In the genomic region with DNA sequence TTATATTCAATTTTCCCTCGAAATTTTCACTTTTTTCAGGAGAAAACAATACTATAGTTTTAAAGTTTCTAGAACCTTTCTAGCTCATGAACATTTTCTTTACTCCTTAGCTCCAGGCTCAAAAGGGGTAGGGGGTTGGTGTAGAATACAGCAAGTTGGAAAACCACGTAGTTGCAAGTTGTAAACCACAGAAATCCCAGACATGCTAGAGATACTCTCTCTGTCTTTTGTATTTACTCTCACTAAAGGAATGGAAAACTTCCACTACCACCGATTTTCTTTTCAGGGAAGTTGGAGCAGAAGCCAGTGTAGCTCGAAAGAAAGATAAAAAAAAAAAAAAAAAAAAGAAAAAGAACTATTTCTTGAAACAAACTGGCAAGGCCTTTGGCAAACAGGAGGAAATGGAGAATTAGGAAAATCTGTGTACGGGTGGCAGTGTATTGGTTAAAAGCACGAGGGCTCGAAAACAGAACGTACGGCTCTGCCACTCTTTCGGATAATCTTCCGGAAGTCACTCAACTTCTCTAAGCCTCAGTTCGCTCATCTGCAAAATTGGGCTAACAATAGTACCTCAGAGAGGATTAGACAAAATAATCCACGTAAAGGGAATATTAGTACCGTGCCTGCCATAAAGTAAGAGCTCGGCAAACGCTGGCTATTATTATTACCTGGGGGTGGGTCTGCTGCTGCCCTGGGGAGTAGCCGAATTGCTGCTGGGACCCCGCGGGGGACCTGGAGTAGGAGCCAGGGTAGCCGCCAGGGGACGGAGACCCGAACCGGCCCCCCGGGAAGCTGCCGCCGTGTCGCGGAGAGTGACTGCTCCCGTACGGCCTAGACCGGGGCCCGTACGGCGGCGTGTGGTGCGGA, we compare ENCODE assay signal across 8 cellular contexts. TPM values are rescaled to one million over a fixed set of nuclear protein-coding genes. Genes with fewer than 3 reads are reported as not detected.
DNase-seq lines count a peak whose midpoint lies in the region; ATAC-seq, FAIRE-seq and TF ChIP-seq lines count a peak whose summit lies in the region.

No MANE protein-coding gene starts in this region.

- H3K4me1 Mint-ChIP-seq in GM23338 = peaks cover 4% of the 10 kb centered on the region; the same call in 2 of the 3 replicates

- DNase-seq in NCI-H2196 treated with DMSO at 0.1 percent for 48 hours (lab: John Stamatoyannopoulos, UW; ENCODE audit: unreplicated experiment) (peak; percentile 49), NCI-H2196 (lab: John Stamatoyannopoulos, UW; ENCODE audit: unreplicated experiment) (no peak), GM23338 (ENCODE audit: low spot score) (peak; percentile 65), NB4 (ENCODE audit: low read depth) (peak; percentile 59), brain microvascular endothelial cell (peak; percentile 6)
- DNase-seq in stimulated activated CD4-positive, alpha-beta T cell treated with anti-CD3 and anti-CD28 coated beads, Interleukin-4, amount 100 ng/mL, for 4 hours = no peak

- H3K4me1 ChIP-seq in GM23338 (ENCODE audit: insufficient read depth) = peaks cover 6% of the 10 kb centered on the region; the same call in 1 of the 2 replicates
- H3K4me1 ChIP-seq in subcutaneous abdominal adipose tissue (ENCODE audit: control insufficient read depth in 5 of 5, insufficient read depth in 5 of 5, low read length in 5 of 5) = peaks cover 0 to 37% (median 26%) of the 10 kb centered on the region in 5 donors

- H3K79me2 ChIP-seq in GM23338 (replicated peaks; ENCODE audit: insufficient read depth) = peaks cover 53% of the 10 kb centered on the region

- H3K9me2 ChIP-seq in GM23338 (ENCODE audit: insufficient read depth) = no peaks in the 10 kb centered on the region

- FAIRE-seq in islet of Langerhans (lab: Jason Lieb, UNC) = peak; percentile 47

- H2AFZ ChIP-seq in GM23338 = peak overlapping the region; percentile 100

- no peaks in the 10 kb centered on the region for H3K9me3 ChIP-seq in subcutaneous abdominal adipose tissue (ENCODE audit: control insufficient read depth in 5 of 5, low read length in 5 of 5)

- H3K36me3 ChIP-seq in GM23338 (ENCODE audit: insufficient read depth) (no peaks in the 10 kb centered on the region), brain microvascular endothelial cell (replicated peaks) (no peaks in the 10 kb centered on the region), subcutaneous abdominal adipose tissue (ENCODE audit: control insufficient read depth in 5 of 5, insufficient read depth in 5 of 5, low read length in 5 of 5) (no peaks in the 10 kb centered on the region)

- peaks cover 13% of the 10 kb centered on the region for H3K27me3 Mint-ChIP-seq in GM23338 (ENCODE audit: insufficient read depth, low read depth, poor library complexity)

- H3K27me3 ChIP-seq in GM23338 (ENCODE audit: insufficient read depth) (peaks cover 17% of the 10 kb centered on the region), brain microvascular endothelial cell (replicated peaks) (no peaks in the 10 kb centered on the region), subcutaneous abdominal adipose tissue (ENCODE audit: control insufficient read depth in 5 of 5, insufficient read depth in 4 of 5, low read length in 5 of 5) (no peaks in the 10 kb centered on the region)

- no peaks in the 10 kb centered on the region for H3K9me3 Mint-ChIP-seq in GM23338

- H3K27ac ChIP-seq in GM23338 (ENCODE audit: low read depth) (peak overlapping the region; percentile 95), brain microvascular endothelial cell (peak overlapping the region; percentile 91), subcutaneous abdominal adipose tissue (ENCODE audit: low read depth, low read length) (peak overlapping the region; percentile 95)

- H4K20me1 ChIP-seq in GM23338 (replicated peaks; ENCODE audit: insufficient read depth) = no peaks in the 10 kb centered on the region; the same call in none of the 2 replicates

- TF ChIP-seq CTCF in GM23338 (conservative IDR thresholded peaks at IDR 0.05; ENCODE audit: low read depth in 2 of 2) = no peak
- no peak for TF ChIP-seq CTCF in NB4 (IDR thresholded peaks at IDR 0.05; ENCODE audit: low read depth, low read length)
- no peak for TF ChIP-seq CTCF in brain microvascular endothelial cell (IDR thresholded peaks at IDR 0.05; ENCODE audit: low read depth, low read length, missing control alignments)

- no peak for TF ChIP-seq POLR2A in NB4 (IDR thresholded peaks at IDR 0.05; ENCODE audit: extremely low read depth, insufficient read length)

- H3K4me3 ChIP-seq in GM23338 (peak overlapping the region; percentile 97), NB4 (ENCODE audit: low read depth, low read length) (peak overlapping the region; percentile 96), brain microvascular endothelial cell (ENCODE audit: low read depth, low read length) (peak overlapping the region; percentile 92), subcutaneous abdominal adipose tissue (ENCODE audit: low read depth in 1 of 5, low read length in 5 of 5) (peak overlapping the region; percentile 76 to 96 (median 94))

- H3K9ac ChIP-seq in subcutaneous abdominal adipose tissue (ENCODE audit: low read length in 5 of 5) = peak overlapping the region; percentile 97 to 100 (median 99)

- H3K4me2 ChIP-seq in GM23338 = peak overlapping the region; percentile 91

- no peaks in the 10 kb centered on the region for H3F3A ChIP-seq in GM23338 (replicated peaks; ENCODE audit: low read depth)

- in situ Hi-C loops in brain microvascular endothelial cell (cut with HindIII; ENCODE audit: low pct_ligation_motif_present, low sequenced_read_pairs) = no loop called here

- peak overlapping the region; percentile 89 for H3K27ac Mint-ChIP-seq in GM23338

- H3K36me3 Mint-ChIP-seq in GM23338 (ENCODE audit: low read depth) = no peaks in the 10 kb centered on the region; the same call in 2 of the 3 replicates

- H3K4me3 Mint-ChIP-seq in GM23338 = peak overlapping the region; percentile 95

- ATAC-seq in GM23338 = peak; percentile 69

TF ChIP-seq in GM23338, 12 proteins besides CTCF, POLR2A, EP300 and RAD21 (continues in another document):
- TF ChIP-seq CREB1 (CRISPR knock-in tag; IDR thresholded peaks at IDR 0.05; ENCODE audit: low read depth) (no peak), JUNB (IDR thresholded peaks at IDR 0.05; ENCODE audit: unreplicated experiment) (no peak), ZNF114 (CRISPR knock-in tag; IDR thresholded peaks at IDR 0.05) (no peak), EZH2 (IDR thresholded peaks at IDR 0.05; ENCODE audit: low read depth, unreplicated experiment) (no peak)

RNA-seq across cellular contexts. Expression of gene MPLKIP, which starts 0.6 kb away (rescaled TPM):
- total RNA-seq in GM23338 (2014; rRNA removed; shearing (Covaris generic)) = 42.8 and 64.0 TPM in 2 replicates
- 147 and 153 TPM in 2 replicates for polyA plus RNA-seq in GM23338 (2016; fragmentation: Nextera tagmentation; extraction: Ambion mirVana)

RNA-seq across cellular contexts. Expression of gene SUGCT, which starts 1.0 kb away (rescaled TPM):
- total RNA-seq in GM23338 (2014; rRNA removed; shearing (Covaris generic)) = 2.1 and 5.6 TPM in 2 replicates
- polyA plus RNA-seq in GM23338 (2016; fragmentation: Nextera tagmentation; extraction: Ambion mirVana) = 4.2 and 5.2 TPM in 2 replicates

Comparison
In these comparisons a context has a peak if more than half of its experiments do, and no peak if none do; other contexts are left out.
1. DNase-seq: peak in NCI-H2196 treated with DMSO at 0.1 percent for 48 hours (single experiment), GM23338 (single experiment), NB4 (single experiment) and brain microvascular endothelial cell (single experiment); none in NCI-H2196 (single experiment) and stimulated activated CD4-positive, alpha-beta T cell treated with anti-CD3 and anti-CD28 coated beads, Interleukin-4, amount 100 ng/mL, for 4 hours (0 of 2).
2. Peak in every context shown above with its lines, with median percentiles within 50 percentile points of each other: H3K27ac ChIP-seq and H3K4me3 ChIP-seq.